1 cellular context compared by ENCODE assay signal in the genomic region with DNA sequence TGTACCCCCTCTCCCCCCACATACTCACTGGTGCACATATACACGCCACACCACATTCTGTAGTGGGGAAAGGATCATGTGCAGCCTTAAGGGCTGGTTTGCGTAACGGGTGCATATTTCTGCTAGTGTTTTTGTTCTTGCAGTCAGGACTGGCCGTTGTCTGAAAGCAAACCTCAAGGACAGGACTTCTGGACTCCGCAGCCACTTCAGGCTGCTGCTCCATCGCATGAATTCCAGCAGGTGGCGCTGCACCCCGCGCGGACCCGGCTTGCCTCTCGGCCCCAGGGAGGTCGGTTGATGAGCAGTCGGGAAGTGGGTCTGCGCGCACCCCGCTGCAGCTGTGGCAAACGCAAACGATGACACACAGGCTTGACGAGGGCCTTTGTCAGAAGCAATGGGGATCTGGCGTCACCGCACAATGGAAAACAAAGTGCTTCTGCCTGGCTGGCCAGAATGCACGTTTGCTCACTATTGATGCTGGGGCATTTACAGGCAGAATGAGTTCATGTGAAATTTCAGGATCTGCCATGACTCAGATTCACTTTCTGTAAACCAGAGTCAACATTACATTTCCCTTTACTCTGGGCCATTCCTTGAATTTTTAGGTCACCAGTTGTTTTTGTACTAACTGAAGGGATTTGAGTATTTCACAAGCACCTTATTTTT.
TF ChIP-seq lines count a peak whose summit lies in the region.

No MANE protein-coding gene starts in this region.

TF ChIP-seq in HepG2, 621 proteins besides CTCF, POLR2A, EP300 and RAD21 (continued from another document and continues in another):
- TF ChIP-seq, protein P1, sequence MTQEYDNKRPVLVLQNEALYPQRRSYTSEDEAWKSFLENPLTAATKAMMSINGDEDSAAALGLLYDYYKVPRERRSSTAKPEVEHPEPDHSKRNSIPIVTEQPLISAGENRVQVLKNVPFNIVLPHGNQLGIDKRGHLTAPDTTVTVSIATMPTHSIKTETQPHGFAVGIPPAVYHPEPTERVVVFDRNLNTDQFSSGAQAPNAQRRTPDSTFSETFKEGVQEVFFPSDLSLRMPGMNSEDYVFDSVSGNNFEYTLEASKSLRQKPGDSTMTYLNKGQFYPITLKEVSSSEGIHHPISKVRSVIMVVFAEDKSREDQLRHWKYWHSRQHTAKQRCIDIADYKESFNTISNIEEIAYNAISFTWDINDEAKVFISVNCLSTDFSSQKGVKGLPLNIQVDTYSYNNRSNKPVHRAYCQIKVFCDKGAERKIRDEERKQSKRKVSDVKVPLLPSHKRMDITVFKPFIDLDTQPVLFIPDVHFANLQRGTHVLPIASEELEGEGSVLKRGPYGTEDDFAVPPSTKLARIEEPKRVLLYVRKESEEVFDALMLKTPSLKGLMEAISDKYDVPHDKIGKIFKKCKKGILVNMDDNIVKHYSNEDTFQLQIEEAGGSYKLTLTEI (CRISPR knock-in tag; conservative IDR thresholded peaks at IDR 0.05) = no peak
- no peak for TF ChIP-seq PLRG1 (conservative IDR thresholded peaks at IDR 0.05)
- TF ChIP-seq ZNF567 (CRISPR knock-in tag; IDR thresholded peaks at IDR 0.05; ENCODE audit: borderline replicate concordance) = 0 out of 2 replicates have a peak, but pooled peaks have one; percentile 39
- TF ChIP-seq, protein P2, sequence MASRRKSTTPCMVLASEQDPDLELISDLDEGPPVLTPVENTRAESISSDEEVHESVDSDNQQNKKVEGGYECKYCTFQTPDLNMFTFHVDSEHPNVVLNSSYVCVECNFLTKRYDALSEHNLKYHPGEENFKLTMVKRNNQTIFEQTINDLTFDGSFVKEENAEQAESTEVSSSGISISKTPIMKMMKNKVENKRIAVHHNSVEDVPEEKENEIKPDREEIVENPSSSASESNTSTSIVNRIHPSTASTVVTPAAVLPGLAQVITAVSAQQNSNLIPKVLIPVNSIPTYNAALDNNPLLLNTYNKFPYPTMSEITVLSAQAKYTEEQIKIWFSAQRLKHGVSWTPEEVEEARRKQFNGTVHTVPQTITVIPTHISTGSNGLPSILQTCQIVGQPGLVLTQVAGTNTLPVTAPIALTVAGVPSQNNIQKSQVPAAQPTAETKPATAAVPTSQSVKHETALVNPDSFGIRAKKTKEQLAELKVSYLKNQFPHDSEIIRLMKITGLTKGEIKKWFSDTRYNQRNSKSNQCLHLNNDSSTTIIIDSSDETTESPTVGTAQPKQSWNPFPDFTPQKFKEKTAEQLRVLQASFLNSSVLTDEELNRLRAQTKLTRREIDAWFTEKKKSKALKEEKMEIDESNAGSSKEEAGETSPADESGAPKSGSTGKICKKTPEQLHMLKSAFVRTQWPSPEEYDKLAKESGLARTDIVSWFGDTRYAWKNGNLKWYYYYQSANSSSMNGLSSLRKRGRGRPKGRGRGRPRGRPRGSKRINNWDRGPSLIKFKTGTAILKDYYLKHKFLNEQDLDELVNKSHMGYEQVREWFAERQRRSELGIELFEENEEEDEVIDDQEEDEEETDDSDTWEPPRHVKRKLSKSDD (CRISPR knock-in tag; IDR thresholded peaks at IDR 0.05; ENCODE audit: low read depth) = peak; percentile 98
- peak; percentile 93 for TF ChIP-seq ARID2 (CRISPR knock-in tag; IDR thresholded peaks at IDR 0.05; ENCODE audit: borderline replicate concordance)
- TF ChIP-seq, protein P3, sequence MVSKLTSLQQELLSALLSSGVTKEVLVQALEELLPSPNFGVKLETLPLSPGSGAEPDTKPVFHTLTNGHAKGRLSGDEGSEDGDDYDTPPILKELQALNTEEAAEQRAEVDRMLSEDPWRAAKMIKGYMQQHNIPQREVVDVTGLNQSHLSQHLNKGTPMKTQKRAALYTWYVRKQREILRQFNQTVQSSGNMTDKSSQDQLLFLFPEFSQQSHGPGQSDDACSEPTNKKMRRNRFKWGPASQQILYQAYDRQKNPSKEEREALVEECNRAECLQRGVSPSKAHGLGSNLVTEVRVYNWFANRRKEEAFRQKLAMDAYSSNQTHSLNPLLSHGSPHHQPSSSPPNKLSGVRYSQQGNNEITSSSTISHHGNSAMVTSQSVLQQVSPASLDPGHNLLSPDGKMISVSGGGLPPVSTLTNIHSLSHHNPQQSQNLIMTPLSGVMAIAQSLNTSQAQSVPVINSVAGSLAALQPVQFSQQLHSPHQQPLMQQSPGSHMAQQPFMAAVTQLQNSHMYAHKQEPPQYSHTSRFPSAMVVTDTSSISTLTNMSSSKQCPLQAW (CRISPR knock-in tag; IDR thresholded peaks at IDR 0.05) = peak; percentile 96
- TF ChIP-seq ZNF17 (CRISPR knock-in tag; IDR thresholded peaks at IDR 0.05) = no peak
- 0 out of 2 replicates have a peak, but pooled peaks have one; percentile 73 for TF ChIP-seq RFXANK (CRISPR knock-in tag; IDR thresholded peaks at IDR 0.05)
- peak; percentile 52 for TF ChIP-seq DR1 (CRISPR knock-in tag; IDR thresholded peaks at IDR 0.05)
- TF ChIP-seq ZNF790 (CRISPR knock-in tag; IDR thresholded peaks at IDR 0.05; ENCODE audit: borderline replicate concordance) = no peak
- TF ChIP-seq ZNF430 (CRISPR knock-in tag; IDR thresholded peaks at IDR 0.05) = peak; percentile 87
- no peak for TF ChIP-seq ATF7-NPFF (CRISPR knock-in tag; IDR thresholded peaks at IDR 0.05; ENCODE audit: low read depth)
- TF ChIP-seq GATAD2A (CRISPR knock-in tag; IDR thresholded peaks at IDR 0.05) = peak; percentile 91
- no peak for TF ChIP-seq HNRNPUL1 (IDR thresholded peaks at IDR 0.05; ENCODE audit: low read depth, low read length)
- no peak for TF ChIP-seq NR1H2 (CRISPR knock-in tag; IDR thresholded peaks at IDR 0.05; ENCODE audit: borderline replicate concordance, low read depth)
- no peak for TF ChIP-seq ZNF616 (CRISPR knock-in tag; IDR thresholded peaks at IDR 0.05; ENCODE audit: low read depth)
- peak; percentile 88 for TF ChIP-seq ZMYM2 (CRISPR knock-in tag; IDR thresholded peaks at IDR 0.05)
- TF ChIP-seq ZNF383 (CRISPR knock-in tag; IDR thresholded peaks at IDR 0.05; ENCODE audit: borderline replicate concordance) = no peak
- TF ChIP-seq BORCS8-MEF2B (CRISPR knock-in tag; IDR thresholded peaks at IDR 0.05) = peak; percentile 83
- TF ChIP-seq ARNT2 (CRISPR knock-in tag; IDR thresholded peaks at IDR 0.05; ENCODE audit: low read depth) = no peak
- TF ChIP-seq ZNF367 (CRISPR knock-in tag; IDR thresholded peaks at IDR 0.05; ENCODE audit: borderline replicate concordance) = no peak
- TF ChIP-seq, protein P4, sequence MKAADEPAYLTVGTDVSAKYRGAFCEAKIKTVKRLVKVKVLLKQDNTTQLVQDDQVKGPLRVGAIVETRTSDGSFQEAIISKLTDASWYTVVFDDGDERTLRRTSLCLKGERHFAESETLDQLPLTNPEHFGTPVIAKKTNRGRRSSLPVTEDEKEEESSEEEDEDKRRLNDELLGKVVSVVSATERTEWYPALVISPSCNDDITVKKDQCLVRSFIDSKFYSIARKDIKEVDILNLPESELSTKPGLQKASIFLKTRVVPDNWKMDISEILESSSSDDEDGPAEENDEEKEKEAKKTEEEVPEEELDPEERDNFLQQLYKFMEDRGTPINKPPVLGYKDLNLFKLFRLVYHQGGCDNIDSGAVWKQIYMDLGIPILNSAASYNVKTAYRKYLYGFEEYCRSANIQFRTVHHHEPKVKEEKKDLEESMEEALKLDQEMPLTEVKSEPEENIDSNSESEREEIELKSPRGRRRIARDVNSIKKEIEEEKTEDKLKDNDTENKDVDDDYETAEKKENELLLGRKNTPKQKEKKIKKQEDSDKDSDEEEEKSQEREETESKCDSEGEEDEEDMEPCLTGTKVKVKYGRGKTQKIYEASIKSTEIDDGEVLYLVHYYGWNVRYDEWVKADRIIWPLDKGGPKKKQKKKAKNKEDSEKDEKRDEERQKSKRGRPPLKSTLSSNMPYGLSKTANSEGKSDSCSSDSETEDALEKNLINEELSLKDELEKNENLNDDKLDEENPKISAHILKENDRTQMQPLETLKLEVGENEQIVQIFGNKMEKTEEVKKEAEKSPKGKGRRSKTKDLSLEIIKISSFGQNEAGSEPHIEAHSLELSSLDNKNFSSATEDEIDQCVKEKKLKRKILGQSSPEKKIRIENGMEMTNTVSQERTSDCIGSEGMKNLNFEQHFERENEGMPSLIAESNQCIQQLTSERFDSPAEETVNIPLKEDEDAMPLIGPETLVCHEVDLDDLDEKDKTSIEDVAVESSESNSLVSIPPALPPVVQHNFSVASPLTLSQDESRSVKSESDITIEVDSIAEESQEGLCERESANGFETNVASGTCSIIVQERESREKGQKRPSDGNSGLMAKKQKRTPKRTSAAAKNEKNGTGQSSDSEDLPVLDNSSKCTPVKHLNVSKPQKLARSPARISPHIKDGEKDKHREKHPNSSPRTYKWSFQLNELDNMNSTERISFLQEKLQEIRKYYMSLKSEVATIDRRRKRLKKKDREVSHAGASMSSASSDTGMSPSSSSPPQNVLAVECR (CRISPR knock-in tag; IDR thresholded peaks at IDR 0.05; ENCODE audit: borderline replicate concordance) = peak; percentile 87; the same call in 1 of the 2 replicates
- TF ChIP-seq ZC3H4 (CRISPR knock-in tag; IDR thresholded peaks at IDR 0.05; ENCODE audit: borderline replicate concordance) = no peak
- TF ChIP-seq SOX13 (IDR thresholded peaks at IDR 0.05) = peak; percentile 13; the same call in 1 of the 2 replicates
- TF ChIP-seq SOX13 (CRISPR knock-in tag; conservative IDR thresholded peaks at IDR 0.05 in 1 of 2, IDR thresholded peaks at IDR 0.05 in 1 of 2) = peak in 1 of 2 experiments; percentile 87; a peak in 1 of 4 replicates
- no peak for TF ChIP-seq ZNF724P (CRISPR knock-in tag; IDR thresholded peaks at IDR 0.05; ENCODE audit: borderline replicate concordance)
- TF ChIP-seq, protein P5, sequence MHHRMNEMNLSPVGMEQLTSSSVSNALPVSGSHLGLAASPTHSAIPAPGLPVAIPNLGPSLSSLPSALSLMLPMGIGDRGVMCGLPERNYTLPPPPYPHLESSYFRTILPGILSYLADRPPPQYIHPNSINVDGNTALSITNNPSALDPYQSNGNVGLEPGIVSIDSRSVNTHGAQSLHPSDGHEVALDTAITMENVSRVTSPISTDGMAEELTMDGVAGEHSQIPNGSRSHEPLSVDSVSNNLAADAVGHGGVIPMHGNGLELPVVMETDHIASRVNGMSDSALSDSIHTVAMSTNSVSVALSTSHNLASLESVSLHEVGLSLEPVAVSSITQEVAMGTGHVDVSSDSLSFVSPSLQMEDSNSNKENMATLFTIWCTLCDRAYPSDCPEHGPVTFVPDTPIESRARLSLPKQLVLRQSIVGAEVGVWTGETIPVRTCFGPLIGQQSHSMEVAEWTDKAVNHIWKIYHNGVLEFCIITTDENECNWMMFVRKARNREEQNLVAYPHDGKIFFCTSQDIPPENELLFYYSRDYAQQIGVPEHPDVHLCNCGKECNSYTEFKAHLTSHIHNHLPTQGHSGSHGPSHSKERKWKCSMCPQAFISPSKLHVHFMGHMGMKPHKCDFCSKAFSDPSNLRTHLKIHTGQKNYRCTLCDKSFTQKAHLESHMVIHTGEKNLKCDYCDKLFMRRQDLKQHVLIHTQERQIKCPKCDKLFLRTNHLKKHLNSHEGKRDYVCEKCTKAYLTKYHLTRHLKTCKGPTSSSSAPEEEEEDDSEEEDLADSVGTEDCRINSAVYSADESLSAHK (CRISPR knock-in tag; IDR thresholded peaks at IDR 0.05; ENCODE audit: borderline replicate concordance) = no peak
- TF ChIP-seq U2AF2 (IDR thresholded peaks at IDR 0.05; ENCODE audit: low read depth, low read length) = no peak
- TF ChIP-seq, protein P6, sequence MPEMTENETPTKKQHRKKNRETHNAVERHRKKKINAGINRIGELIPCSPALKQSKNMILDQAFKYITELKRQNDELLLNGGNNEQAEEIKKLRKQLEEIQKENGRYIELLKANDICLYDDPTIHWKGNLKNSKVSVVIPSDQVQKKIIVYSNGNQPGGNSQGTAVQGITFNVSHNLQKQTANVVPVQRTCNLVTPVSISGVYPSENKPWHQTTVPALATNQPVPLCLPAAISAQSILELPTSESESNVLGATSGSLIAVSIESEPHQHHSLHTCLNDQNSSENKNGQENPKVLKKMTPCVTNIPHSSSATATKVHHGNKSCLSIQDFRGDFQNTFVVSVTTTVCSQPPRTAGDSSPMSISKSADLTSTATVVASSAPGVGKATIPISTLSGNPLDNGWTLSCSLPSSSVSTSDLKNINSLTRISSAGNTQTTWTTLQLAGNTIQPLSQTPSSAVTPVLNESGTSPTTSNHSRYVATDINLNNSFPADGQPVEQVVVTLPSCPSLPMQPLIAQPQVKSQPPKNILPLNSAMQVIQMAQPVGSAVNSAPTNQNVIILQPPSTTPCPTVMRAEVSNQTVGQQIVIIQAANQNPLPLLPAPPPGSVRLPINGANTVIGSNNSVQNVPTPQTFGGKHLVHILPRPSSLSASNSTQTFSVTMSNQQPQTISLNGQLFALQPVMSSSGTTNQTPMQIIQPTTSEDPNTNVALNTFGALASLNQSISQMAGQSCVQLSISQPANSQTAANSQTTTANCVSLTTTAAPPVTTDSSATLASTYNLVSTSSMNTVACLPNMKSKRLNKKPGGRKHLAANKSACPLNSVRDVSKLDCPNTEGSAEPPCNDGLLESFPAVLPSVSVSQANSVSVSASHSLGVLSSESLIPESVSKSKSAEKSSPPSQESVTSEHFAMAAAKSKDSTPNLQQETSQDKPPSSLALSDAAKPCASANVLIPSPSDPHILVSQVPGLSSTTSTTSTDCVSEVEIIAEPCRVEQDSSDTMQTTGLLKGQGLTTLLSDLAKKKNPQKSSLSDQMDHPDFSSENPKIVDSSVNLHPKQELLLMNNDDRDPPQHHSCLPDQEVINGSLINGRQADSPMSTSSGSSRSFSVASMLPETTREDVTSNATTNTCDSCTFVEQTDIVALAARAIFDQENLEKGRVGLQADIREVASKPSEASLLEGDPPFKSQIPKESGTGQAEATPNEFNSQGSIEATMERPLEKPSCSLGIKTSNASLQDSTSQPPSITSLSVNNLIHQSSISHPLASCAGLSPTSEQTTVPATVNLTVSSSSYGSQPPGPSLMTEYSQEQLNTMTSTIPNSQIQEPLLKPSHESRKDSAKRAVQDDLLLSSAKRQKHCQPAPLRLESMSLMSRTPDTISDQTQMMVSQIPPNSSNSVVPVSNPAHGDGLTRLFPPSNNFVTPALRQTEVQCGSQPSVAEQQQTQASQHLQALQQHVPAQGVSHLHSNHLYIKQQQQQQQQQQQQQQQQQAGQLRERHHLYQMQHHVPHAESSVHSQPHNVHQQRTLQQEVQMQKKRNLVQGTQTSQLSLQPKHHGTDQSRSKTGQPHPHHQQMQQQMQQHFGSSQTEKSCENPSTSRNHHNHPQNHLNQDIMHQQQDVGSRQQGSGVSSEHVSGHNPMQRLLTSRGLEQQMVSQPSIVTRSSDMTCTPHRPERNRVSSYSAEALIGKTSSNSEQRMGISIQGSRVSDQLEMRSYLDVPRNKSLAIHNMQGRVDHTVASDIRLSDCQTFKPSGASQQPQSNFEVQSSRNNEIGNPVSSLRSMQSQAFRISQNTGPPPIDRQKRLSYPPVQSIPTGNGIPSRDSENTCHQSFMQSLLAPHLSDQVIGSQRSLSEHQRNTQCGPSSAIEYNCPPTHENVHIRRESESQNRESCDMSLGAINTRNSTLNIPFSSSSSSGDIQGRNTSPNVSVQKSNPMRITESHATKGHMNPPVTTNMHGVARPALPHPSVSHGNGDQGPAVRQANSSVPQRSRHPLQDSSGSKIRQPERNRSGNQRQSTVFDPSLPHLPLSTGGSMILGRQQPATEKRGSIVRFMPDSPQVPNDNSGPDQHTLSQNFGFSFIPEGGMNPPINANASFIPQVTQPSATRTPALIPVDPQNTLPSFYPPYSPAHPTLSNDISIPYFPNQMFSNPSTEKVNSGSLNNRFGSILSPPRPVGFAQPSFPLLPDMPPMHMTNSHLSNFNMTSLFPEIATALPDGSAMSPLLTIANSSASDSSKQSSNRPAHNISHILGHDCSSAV (CRISPR knock-in tag; IDR thresholded peaks at IDR 0.05; ENCODE audit: borderline replicate concordance) = no peak
- TF ChIP-seq ZNF136 (CRISPR knock-in tag; IDR thresholded peaks at IDR 0.05; ENCODE audit: low read depth) = peak; percentile 49; the same call in 1 of the 2 replicates
